In the genomic region with DNA sequence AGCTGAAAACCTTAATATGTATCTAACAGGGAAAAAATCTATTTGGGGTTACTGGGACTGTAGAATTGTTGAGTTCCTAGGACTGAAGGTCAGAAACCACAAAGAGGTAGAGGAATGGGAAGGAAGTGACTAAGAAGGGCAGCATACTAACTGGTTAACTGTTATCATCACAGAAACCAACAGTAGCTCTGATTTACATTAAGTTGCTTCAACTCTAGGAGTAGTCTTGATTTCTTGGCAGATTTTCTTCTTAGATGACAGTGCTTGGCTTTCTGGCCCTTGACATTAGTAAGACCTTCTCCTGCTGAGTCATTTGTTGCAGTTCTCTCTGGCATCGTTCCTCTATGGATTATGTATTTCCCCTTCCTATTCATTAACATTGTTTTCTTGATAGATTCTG, we compare ENCODE assay signal across 13 cellular contexts.
A peak's percentile ranks its signal among the peaks of the same experiment; 100 is the strongest.
DNase-seq lines count a peak whose midpoint lies in the region; ATAC-seq lines count a peak whose summit lies in the region.
"Had no signal": no experiment of that assay in that cellular context is flagged by ENCODE, and none has a peak within 500 bp of the region (broad histone marks: within the 10 kb centered on the region; RNA-seq: fewer than 3 reads in every experiment).

No MANE protein-coding gene starts in this region.

- no peaks in the 10 kb centered on the region for H3K27me3 ChIP-seq in adipocyte (replicated peaks; ENCODE audit: control insufficient read depth, insufficient read depth, low read length)
- H3K27me3 ChIP-seq: heart right ventricle, tibial nerve had no signal

- DNase-seq in adipocyte (ENCODE audit: low read depth) (peak; percentile 37), anterior cingulate cortex (lab: John Stamatoyannopoulos, UW) (no peak), DMS53 (lab: John Stamatoyannopoulos, UW) (no peak), NCI-H526 treated with DMSO at 0.1 percent for 48 hours (lab: John Stamatoyannopoulos, UW) (no peak), inferior parietal cortex (ENCODE audit: extremely low spot score) (no peak)
- DNase-seq: activated CD8-positive, alpha-beta memory T cell treated with anti-CD3 and anti-CD28 coated beads, Interleukin-2, amount 50 U/mL, for 4 hours; heart right ventricle; NCI-H748 treated with DMSO at 0.1 percent for 48 hours had no signal

- peak; percentile 75 for ATAC-seq in GM18502 (IDR thresholded peaks at IDR 0.05; ENCODE audit: poor library complexity, unreplicated experiment)
- peak; percentile 64 for ATAC-seq in HG03469 (IDR thresholded peaks at IDR 0.05; ENCODE audit: unreplicated experiment)
- ATAC-seq: heart right ventricle had no signal

- H3K4me3 ChIP-seq in adipocyte (ENCODE audit: low read length) = no peak overlapping the region
- no peak overlapping the region for H3K4me3 ChIP-seq in mesodermal cell (ENCODE audit: extremely low read depth, insufficient read depth, low read length, poor library complexity, severe bottlenecking)
- H3K4me3 ChIP-seq: heart right ventricle, skin epidermis, tibial nerve had no signal

- peaks cover 22% of the 10 kb centered on the region for H3K4me1 ChIP-seq in adipocyte (ENCODE audit: control insufficient read depth, insufficient read depth, low read length)
- peaks cover 34% of the 10 kb centered on the region for H3K4me1 ChIP-seq in mesodermal cell (ENCODE audit: control insufficient read depth, insufficient read depth, low read length, poor library complexity, severe bottlenecking)
- H3K4me1 ChIP-seq: tibial nerve had no signal

- H3K9ac ChIP-seq in adipocyte (ENCODE audit: low read length) = no peak overlapping the region

- H3K36me3 ChIP-seq in adipocyte (ENCODE audit: control insufficient read depth, insufficient read depth, low read length, severe bottlenecking) = no peaks in the 10 kb centered on the region
- H3K36me3 ChIP-seq in mesodermal cell (ENCODE audit: control insufficient read depth, insufficient read depth, low read length) = no peaks in the 10 kb centered on the region
- H3K36me3 ChIP-seq: heart right ventricle, tibial nerve had no signal

- H3K9me3 ChIP-seq in adipocyte (ENCODE audit: control insufficient read depth, low read length) (no peaks in the 10 kb centered on the region), mesodermal cell (ENCODE audit: control insufficient read depth, low read length) (no peaks in the 10 kb centered on the region)
- H3K9me3 ChIP-seq: heart right ventricle, tibial nerve had no signal

- no CpG with 5 or more reads among the region's 1 CpG for WGBS in mesodermal cell (ENCODE audit: insufficient coverage in 2 of 2), 2 experiments

- H3K27ac ChIP-seq in mesodermal cell (ENCODE audit: low read depth, low read length, severe bottlenecking) = peak overlapping the region; percentile 65
- H3K27ac ChIP-seq: heart right ventricle, skin epidermis, tibial nerve had no signal
